Comparison of ENCODE assay signal across 10 cellular contexts in genomic region chr17:42761638-42762037, GRCh38. TPM values are rescaled to one million over a fixed set of nuclear protein-coding genes. Genes with fewer than 3 reads are reported as not detected.
A peak's percentile ranks its signal among the peaks of the same experiment; 100 is the strongest.
DNase-seq lines count a peak whose midpoint lies in the region; ATAC-seq, FAIRE-seq and TF ChIP-seq lines count a peak whose summit lies in the region.
"Had no signal": no experiment of that assay in that cellular context is flagged by ENCODE, and none has a peak within 500 bp of the region (broad histone marks: within the 10 kb centered on the region; RNA-seq: fewer than 3 reads in every experiment).

No MANE protein-coding gene starts in this region.

- no peak for FAIRE-seq in GM19239 (lab: Jason Lieb, UNC)

- H3K9me3 ChIP-seq in Caco-2 (no peaks in the 10 kb centered on the region), iPS-18c (ENCODE audit: control insufficient read depth, insufficient read depth, low read length) (no peaks in the 10 kb centered on the region), sigmoid colon (no peaks in the 10 kb centered on the region)

- no peaks in the 10 kb centered on the region for H3K36me3 ChIP-seq in Caco-2 (ENCODE audit: control insufficient read depth, insufficient read depth, low read length)
- no peaks in the 10 kb centered on the region for H3K36me3 ChIP-seq in sigmoid colon

- WGBS in sigmoid colon, 2 donors = 46 to 64% methylated on average over 12 of the region's 12 CpGs

- POLR2A ChIA-PET in Caco-2 (lab: Charles Lee) = no interaction called here

- no peaks in the 10 kb centered on the region for H3K27me3 ChIP-seq in Caco-2 (replicated peaks; ENCODE audit: control insufficient read depth, insufficient read depth, low read length)
- peaks cover 4 to 34% (median 20%) of the 10 kb centered on the region in 3 donors for H3K27me3 ChIP-seq in sigmoid colon

- no peak for TF ChIP-seq CTCF in Caco-2 (IDR thresholded peaks at IDR 0.05; ENCODE audit: insufficient read depth in 1 of 2, low read depth in 1 of 2, low read length in 1 of 2, severe bottlenecking in 1 of 2, unreplicated experiment in 1 of 2)
- no peak for TF ChIP-seq CTCF in sigmoid colon (IDR thresholded peaks at IDR 0.05)

- ATAC-seq in GM18511 (IDR thresholded peaks at IDR 0.05; ENCODE audit: unreplicated experiment) (no peak), HG03439 (IDR thresholded peaks at IDR 0.05; ENCODE audit: unreplicated experiment) (no peak)

- H3K4me1 ChIP-seq in Caco-2 (peaks cover 28% of the 10 kb centered on the region), sigmoid colon (peaks cover 0 to 20% (median 17%) of the 10 kb centered on the region in 4 donors)

- H3K4me3 ChIP-seq in Caco-2 (ENCODE audit: low read depth, low read length) = peak overlapping the region; percentile 68
- H3K4me3 ChIP-seq in iPS-18c (ENCODE audit: insufficient read depth, low read depth, low read length) = peak overlapping the region; percentile 72
- peak overlapping the region; percentile 14 to 64 (median 54) for H3K4me3 ChIP-seq in sigmoid colon

- CTCF ChIA-PET in Caco-2 (lab: Charles Lee) = interaction anchor here (0.5 to 0.8 kb wide), 5 partner anchors 12 to 930 kb away, joined by 3 to 4 read pairs (median 3); partner anchors contain the start of genes BECN1 and VPS25

- H3K36me3 Mint-ChIP-seq in Caco-2 (ENCODE audit: insufficient read depth, unreplicated experiment) = peaks cover 6% of the 10 kb centered on the region
- H3K36me3 Mint-ChIP-seq in activated T-helper 2 cell treated with anti-CD3 and anti-CD28 coated beads, Interferon-gamma antibody, Interleukin-2, Interleukin-4, amounts not matched to agents 10 μg/mL and 5 μg/mL and 100 μg/mL, durations not matched to agents 14 hours and 24 hours and 36 hours (ENCODE audit: low read depth) = no peaks in the 10 kb centered on the region

- no peaks in the 10 kb centered on the region for H3K27me3 Mint-ChIP-seq in Caco-2 (ENCODE audit: insufficient read depth, unreplicated experiment)
- peaks cover 51% of the 10 kb centered on the region for H3K27me3 Mint-ChIP-seq in activated T-helper 2 cell treated with anti-CD3 and anti-CD28 coated beads, Interferon-gamma antibody, Interleukin-2, Interleukin-4, amounts not matched to agents 10 μg/mL and 5 μg/mL and 100 μg/mL, durations not matched to agents 14 hours and 24 hours and 36 hours (ENCODE audit: low read depth)

- peak overlapping the region; percentile 56 for H3K27ac Mint-ChIP-seq in Caco-2 (ENCODE audit: unreplicated experiment)
- no peak overlapping the region for H3K27ac Mint-ChIP-seq in activated T-helper 2 cell treated with anti-CD3 and anti-CD28 coated beads, Interferon-gamma antibody, Interleukin-2, Interleukin-4, amounts not matched to agents 10 μg/mL and 5 μg/mL and 100 μg/mL, durations not matched to agents 14 hours and 24 hours and 36 hours

- no peak for TF ChIP-seq EP300 in sigmoid colon (IDR thresholded peaks at IDR 0.05)

- no peak for TF ChIP-seq POLR2A in sigmoid colon (IDR thresholded peaks at IDR 0.05)

- no peak for DNase-seq in Caco-2
- no peak for DNase-seq in activated T-helper 2 cell treated with anti-CD3 and anti-CD28 coated beads, Interferon-gamma antibody, Interleukin-2, Interleukin-4, amounts not matched to agents 10 μg/mL and 5 μg/mL and 100 μg/mL, durations not matched to agents 14 hours and 24 hours and 36 hours (ENCODE audit: low spot score)
- no peak for DNase-seq in sigmoid colon
- DNase-seq in NCI-H446 (lab: John Stamatoyannopoulos, UW) = no peak
- DNase-seq in GM19239 (ENCODE audit: insufficient read length, low spot score) = no peak
- DNase-seq: activated gamma-delta T cell had no signal

- peaks cover 20% of the 10 kb centered on the region for H3K4me1 Mint-ChIP-seq in Caco-2 (ENCODE audit: low read depth, unreplicated experiment)
- peaks cover 5% of the 10 kb centered on the region for H3K4me1 Mint-ChIP-seq in activated T-helper 2 cell treated with anti-CD3 and anti-CD28 coated beads, Interferon-gamma antibody, Interleukin-2, Interleukin-4, amounts not matched to agents 10 μg/mL and 5 μg/mL and 100 μg/mL, durations not matched to agents 14 hours and 24 hours and 36 hours (ENCODE audit: low read depth)

- H3K4me3 Mint-ChIP-seq in Caco-2 (ENCODE audit: unreplicated experiment) = peak overlapping the region; percentile 65
- peak overlapping the region; percentile 22 for H3K4me3 Mint-ChIP-seq in activated T-helper 2 cell treated with anti-CD3 and anti-CD28 coated beads, Interferon-gamma antibody, Interleukin-2, Interleukin-4, amounts not matched to agents 10 μg/mL and 5 μg/mL and 100 μg/mL, durations not matched to agents 14 hours and 24 hours and 36 hours (ENCODE audit: low read depth)

- intact Hi-C loops in Caco-2 (cut with micrococcal nuclease; ENCODE audit: unreplicated experiment) (loop anchor here (5.0 kb wide), 2 partner anchors 84 to 184 kb away; partner anchors contain the start of genes PLEKHH3 and PSMC3IP), sigmoid colon (cut with DNase I) (no loop called here)
- intact Hi-C loops in activated T-helper 2 cell treated with anti-CD3 and anti-CD28 coated beads, Interferon-gamma antibody, Interleukin-2, Interleukin-4, amounts not matched to agents 10 μg/mL and 5 μg/mL and 100 μg/mL, durations not matched to agents 14 hours and 24 hours and 36 hours (cut with micrococcal nuclease) = loop anchor here (5.0 kb wide), 1 partner anchor 184 kb away; the partner anchor contains the start of gene PSMC3IP

- H3K27ac ChIP-seq in sigmoid colon = peak overlapping the region; percentile 34 to 77 (median 54)

- H3K9me3 Mint-ChIP-seq in Caco-2 (ENCODE audit: unreplicated experiment) = no peaks in the 10 kb centered on the region
- no peaks in the 10 kb centered on the region for H3K9me3 Mint-ChIP-seq in activated T-helper 2 cell treated with anti-CD3 and anti-CD28 coated beads, Interferon-gamma antibody, Interleukin-2, Interleukin-4, amounts not matched to agents 10 μg/mL and 5 μg/mL and 100 μg/mL, durations not matched to agents 14 hours and 24 hours and 36 hours

- BruUV-seq in Caco-2 (replicated peaks; lab: Mats Ljungman, UMichigan) = no TSS peak

RNA-seq across cellular contexts. Expression of gene RAMP2, which starts 0.6 kb away (rescaled TPM):
- total RNA-seq in Caco-2 (2022) (21.4 and 24.3 TPM in 2 replicates), sigmoid colon (10 to 100 TPM; 11.2 to 26.6 (median 18.4) TPM)
- not detected in 2 replicates for total RNA-seq in activated T-helper 2 cell treated with anti-CD3 and anti-CD28 coated beads, Interferon-gamma antibody, Interleukin-2, Interleukin-4, amounts not matched to agents 10 μg/mL and 5 μg/mL and 100 μg/mL, durations not matched to agents 14 hours and 24 hours and 36 hours
- 10 to 100 TPM in 2 of 3 donors, 1 to 10 TPM in 1; 2.3 to 21.0 (median 16.7) TPM for polyA plus RNA-seq in sigmoid colon
- total RNA-seq: H4 had no signal

RNA-seq across cellular contexts. Expression of gene VPS25, which starts 11.6 kb away (rescaled TPM):
- total RNA-seq in Caco-2 (2022) = 96.0 and 103 TPM in 2 replicates
- 88.8 and 90.4 TPM in 2 replicates for total RNA-seq in activated T-helper 2 cell treated with anti-CD3 and anti-CD28 coated beads, Interferon-gamma antibody, Interleukin-2, Interleukin-4, amounts not matched to agents 10 μg/mL and 5 μg/mL and 100 μg/mL, durations not matched to agents 14 hours and 24 hours and 36 hours
- total RNA-seq in sigmoid colon = 10 to 100 TPM; 27.1 to 40.3 (median 37.3) TPM
- polyA plus RNA-seq in sigmoid colon = 100 to 1,000 TPM; 103 to 135 (median 105) TPM

RNA-seq across cellular contexts. Expression of gene EZH1, which starts 16.8 kb away (rescaled TPM):
- total RNA-seq in Caco-2 (2022) (16.9 and 18.0 TPM in 2 replicates), sigmoid colon (10 to 100 TPM; 41.5 to 68.1 (median 42.3) TPM)
- total RNA-seq in activated T-helper 2 cell treated with anti-CD3 and anti-CD28 coated beads, Interferon-gamma antibody, Interleukin-2, Interleukin-4, amounts not matched to agents 10 μg/mL and 5 μg/mL and 100 μg/mL, durations not matched to agents 14 hours and 24 hours and 36 hours = 36.1 and 37.1 TPM in 2 replicates
- polyA plus RNA-seq in sigmoid colon = 10 to 100 TPM in 1 of 3 donors, 1 to 10 TPM in 2; 5.3 to 24.1 (median 6.6) TPM

RNA-seq across cellular contexts. Expression of gene WNK4, which starts 18.8 kb away (rescaled TPM):
- total RNA-seq in Caco-2 (2022) (3.3 and 4.1 TPM in 2 replicates), sigmoid colon (under 1 TPM in 1 of 4 donors, not detected in 3; 0.28 TPM)
- 0.16 and 0.28 TPM in 2 replicates for total RNA-seq in activated T-helper 2 cell treated with anti-CD3 and anti-CD28 coated beads, Interferon-gamma antibody, Interleukin-2, Interleukin-4, amounts not matched to agents 10 μg/mL and 5 μg/mL and 100 μg/mL, durations not matched to agents 14 hours and 24 hours and 36 hours
- 10 to 100 TPM; 13.2 to 14.4 (median 14.0) TPM for polyA plus RNA-seq in sigmoid colon
- total RNA-seq: H4 had no signal

RNA-seq across cellular contexts. Expression of gene COA3, which starts 36.9 kb away (rescaled TPM):
- total RNA-seq in Caco-2 (2022) (63.5 and 63.6 TPM in 2 replicates), sigmoid colon (100 to 1,000 TPM in 1 of 4 donors, 10 to 100 TPM in 3; 73.4 to 100 (median 98.2) TPM)
- total RNA-seq in activated T-helper 2 cell treated with anti-CD3 and anti-CD28 coated beads, Interferon-gamma antibody, Interleukin-2, Interleukin-4, amounts not matched to agents 10 μg/mL and 5 μg/mL and 100 μg/mL, durations not matched to agents 14 hours and 24 hours and 36 hours = 51.2 and 51.7 TPM in 2 replicates
- 100 to 1,000 TPM; 282 to 382 (median 295) TPM for polyA plus RNA-seq in sigmoid colon

Comparison
In these comparisons a context has a peak if more than half of its experiments do, and no peak if none do; other contexts are left out.
1. RNA of gene RAMP2, which starts 0.6 kb away (total RNA-seq): 21.4 to 24.3 TPM in Caco-2 and 11.2 to 26.6 TPM in sigmoid colon; not detected in activated T-helper 2 cell treated with anti-CD3 and anti-CD28 coated beads, Interferon-gamma antibody, Interleukin-2, Interleukin-4, amounts not matched to agents 10 μg/mL and 5 μg/mL and 100 μg/mL, durations not matched to agents 14 hours and 24 hours and 36 hours; every median in the first group is over 10 times any median in the second.
2. Peak in every context shown above with its lines, with median percentiles within 50 percentile points of each other: H3K4me3 ChIP-seq.